Comparison of ENCODE assay signal across 8 cellular contexts in the genomic region with DNA sequence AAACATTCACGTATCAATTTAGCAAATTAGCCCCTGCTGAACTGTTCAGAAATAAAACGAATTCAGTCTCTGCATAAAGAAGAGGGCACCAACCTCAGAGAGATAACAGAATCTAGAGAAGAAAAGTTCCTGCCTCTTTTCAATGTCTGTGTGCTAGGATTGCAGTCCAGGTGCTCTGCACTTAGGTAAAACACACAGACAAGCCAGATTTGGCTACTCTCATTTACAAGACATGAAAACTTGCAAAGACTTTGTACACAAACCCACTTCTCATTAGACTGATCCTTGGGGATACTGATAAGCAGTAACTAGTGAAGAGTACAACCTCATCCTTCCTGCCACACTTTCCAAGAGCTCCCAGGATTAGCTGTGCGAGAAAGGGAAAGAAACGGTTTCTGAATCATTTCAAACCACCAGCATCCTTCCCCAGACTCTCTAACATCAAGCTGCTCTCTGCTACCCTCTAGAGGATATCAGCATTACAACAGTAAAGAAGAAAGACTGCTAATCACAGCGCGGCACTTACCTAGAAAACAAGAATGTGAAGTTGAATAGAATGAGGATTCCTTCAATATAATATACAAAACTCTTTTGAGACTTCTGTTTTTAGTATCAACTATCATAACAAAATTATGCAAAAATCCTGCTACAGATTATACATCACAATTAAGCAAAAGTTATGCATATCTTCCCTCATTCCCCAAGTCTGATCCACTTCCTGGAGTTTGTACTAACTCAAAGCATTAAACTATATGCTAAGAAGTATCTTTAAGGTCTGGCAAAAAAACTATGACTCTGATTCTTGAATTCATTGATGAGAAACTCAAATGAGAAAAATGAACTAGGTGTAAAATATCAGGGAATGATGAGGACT.
DNase-seq lines count a peak whose midpoint lies in the region; ATAC-seq, FAIRE-seq and TF ChIP-seq lines count a peak whose summit lies in the region.

No MANE protein-coding gene starts in this region.

- intact Hi-C loops in HepG2 (cut with micrococcal nuclease; ENCODE audit: unreplicated experiment) = loop anchor here (1.0 kb wide), 1 partner anchor 293 kb away; no protein-coding TSS in a partner anchor

- FAIRE-seq in HepG2 (lab: Jason Lieb, UNC) (peak; percentile 83), urothelium cell line (lab: Jason Lieb, UNC) (no peak)

- peaks cover 37% of the 10 kb centered on the region for H4K20me1 ChIP-seq in HepG2 (ENCODE audit: insufficient read depth, low read length)

- 0 out of 2 replicates have a peak, but pooled peaks have one; percentile 31 for TF ChIP-seq RAD21 in HepG2 (CRISPR knock-in tag; IDR thresholded peaks at IDR 0.05)

- H2AFZ ChIP-seq in HepG2 (ENCODE audit: low read length) = no peak overlapping the region

- no peak overlapping the region for H3K27ac ChIP-seq in HepG2 (ENCODE audit: extremely low read length, insufficient read depth, low read length)

- no peak overlapping the region for H3K4me2 ChIP-seq in HepG2 (ENCODE audit: low read depth, low read length)

- H3K4me1 ChIP-seq in HepG2 (ENCODE audit: insufficient read depth, low read length) = peaks cover 38% of the 10 kb centered on the region

- BruUV-seq in HepG2 (replicated peaks; lab: Mats Ljungman, UMichigan) = no TSS peak

- H3K36me3 ChIP-seq in HepG2 (replicated peaks in 1 of 2; ENCODE audit: control insufficient read depth in 1 of 2, insufficient read depth in 2 of 2, low read length in 2 of 2) = no peaks in the 10 kb centered on the region; a peak in 2 of 5 replicates

- CTCF ChIA-PET in HepG2 (lab: Yijun Ruan, JAX; ENCODE audit: low intra/inter-chr PET ratio, low total read pairs) = interaction anchor here (0.9 to 1.2 kb wide), 3 partner anchors 293 to 391 kb away, joined by 3 to 4 read pairs (median 4); no protein-coding TSS in a partner anchor

- no peak overlapping the region for H3K9ac ChIP-seq in HepG2 (ENCODE audit: insufficient read depth, low read depth, low read length)

- in situ Hi-C loops in HepG2 (cut with HindIII; ENCODE audit: extremely low pct_ligation_motif_present, low pct_unique_long_range_greater_than_20kb) = loop anchor here (10.0 kb wide), 2 partner anchors 297 to 387 kb away; no protein-coding TSS in a partner anchor

- POLR2A ChIA-PET in HepG2 (lab: Yijun Ruan, JAX) = no interaction called here

- H3K9me3 ChIP-seq in HepG2 (ENCODE audit: low read length) = no peaks in the 10 kb centered on the region

- ATAC-seq in GM21367 (IDR thresholded peaks at IDR 0.05; ENCODE audit: unreplicated experiment) (peak; percentile 76), HG03457 (IDR thresholded peaks at IDR 0.05; ENCODE audit: unreplicated experiment) (peak; percentile 96), HepG2 (peak; percentile 65)

- no peak overlapping the region for H3K4me3 ChIP-seq in choroid plexus epithelial cell (ENCODE audit: low read depth, low read length)
- H3K4me3 ChIP-seq in HepG2 (replicated peaks in 1 of 3; ENCODE audit: insufficient read depth in 1 of 3, low read depth in 2 of 3, low read length in 3 of 3) = no peak overlapping the region

- 57% methylated on average over 6 of the region's 6 CpGs for WGBS in HepG2 (ENCODE audit: low lambda C conversion rate)

- no peak for TF ChIP-seq POLR2A in HepG2 (IDR thresholded peaks at IDR 0.05; ENCODE audit: insufficient read depth in 1 of 2, low read depth in 2 of 2, low read length in 2 of 2)

- TF ChIP-seq CTCF in choroid plexus epithelial cell (conservative IDR thresholded peaks at IDR 0.05; ENCODE audit: low read depth, low read length) (peak; percentile 84), HepG2 (CRISPR knock-in tag; IDR thresholded peaks at IDR 0.05) (peak; percentile 79)

- DNase-seq in NCI-H510A treated with DMSO at 0.1 percent for 48 hours (lab: John Stamatoyannopoulos, UW) (peak; percentile 71), NCI-H510A (lab: John Stamatoyannopoulos, UW) (no peak), NOMO-1 treated with DMSO at 0.1 percent for 48 hours (lab: John Stamatoyannopoulos, UW; ENCODE audit: unreplicated experiment) (peak; percentile 5), choroid plexus epithelial cell (ENCODE audit: low read depth) (peak; percentile 82), HepG2 (ENCODE audit: low spot score) (peak; percentile 54), urothelium cell line (ENCODE audit: low spot score) (peak; percentile 71)

- peaks cover 16% of the 10 kb centered on the region for H3K79me2 ChIP-seq in HepG2 (ENCODE audit: insufficient read depth, low read length)

- H3K27me3 ChIP-seq in HepG2 (ENCODE audit: control insufficient read depth in 1 of 2, insufficient read depth in 2 of 2, low read length in 2 of 2) = no peaks in the 10 kb centered on the region

- TF ChIP-seq EP300 in HepG2 (IDR thresholded peaks at IDR 0.05; ENCODE audit: low read depth in 2 of 2, low read length in 2 of 2) (no peak), HepG2 (CRISPR knock-in tag; IDR thresholded peaks at IDR 0.05; ENCODE audit: borderline replicate concordance) (no peak)

TF ChIP-seq in HepG2, 621 proteins besides CTCF, POLR2A, EP300 and RAD21:
- TF ChIP-seq, protein P1, sequence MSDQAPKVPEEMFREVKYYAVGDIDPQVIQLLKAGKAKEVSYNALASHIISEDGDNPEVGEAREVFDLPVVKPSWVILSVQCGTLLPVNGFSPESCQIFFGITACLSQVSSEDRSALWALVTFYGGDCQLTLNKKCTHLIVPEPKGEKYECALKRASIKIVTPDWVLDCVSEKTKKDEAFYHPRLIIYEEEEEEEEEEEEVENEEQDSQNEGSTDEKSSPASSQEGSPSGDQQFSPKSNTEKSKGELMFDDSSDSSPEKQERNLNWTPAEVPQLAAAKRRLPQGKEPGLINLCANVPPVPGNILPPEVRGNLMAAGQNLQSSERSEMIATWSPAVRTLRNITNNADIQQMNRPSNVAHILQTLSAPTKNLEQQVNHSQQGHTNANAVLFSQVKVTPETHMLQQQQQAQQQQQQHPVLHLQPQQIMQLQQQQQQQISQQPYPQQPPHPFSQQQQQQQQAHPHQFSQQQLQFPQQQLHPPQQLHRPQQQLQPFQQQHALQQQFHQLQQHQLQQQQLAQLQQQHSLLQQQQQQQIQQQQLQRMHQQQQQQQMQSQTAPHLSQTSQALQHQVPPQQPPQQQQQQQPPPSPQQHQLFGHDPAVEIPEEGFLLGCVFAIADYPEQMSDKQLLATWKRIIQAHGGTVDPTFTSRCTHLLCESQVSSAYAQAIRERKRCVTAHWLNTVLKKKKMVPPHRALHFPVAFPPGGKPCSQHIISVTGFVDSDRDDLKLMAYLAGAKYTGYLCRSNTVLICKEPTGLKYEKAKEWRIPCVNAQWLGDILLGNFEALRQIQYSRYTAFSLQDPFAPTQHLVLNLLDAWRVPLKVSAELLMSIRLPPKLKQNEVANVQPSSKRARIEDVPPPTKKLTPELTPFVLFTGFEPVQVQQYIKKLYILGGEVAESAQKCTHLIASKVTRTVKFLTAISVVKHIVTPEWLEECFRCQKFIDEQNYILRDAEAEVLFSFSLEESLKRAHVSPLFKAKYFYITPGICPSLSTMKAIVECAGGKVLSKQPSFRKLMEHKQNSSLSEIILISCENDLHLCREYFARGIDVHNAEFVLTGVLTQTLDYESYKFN (CRISPR knock-in tag; conservative IDR thresholded peaks at IDR 0.05) = no peak
- peak; percentile 47; the same call in 1 of the 2 replicates for TF ChIP-seq SIN3B (IDR thresholded peaks at IDR 0.05; ENCODE audit: low read length)
- TF ChIP-seq HNF4G (IDR thresholded peaks at IDR 0.05; ENCODE audit: borderline replicate concordance, low read depth, low read length) = no peak
- no peak for TF ChIP-seq HNF4G (CRISPR knock-in tag; IDR thresholded peaks at IDR 0.05; ENCODE audit: borderline replicate concordance, low read depth)
- TF ChIP-seq STAG1 (CRISPR knock-in tag; IDR thresholded peaks at IDR 0.05) = peak; percentile 79
- TF ChIP-seq, protein P2, sequence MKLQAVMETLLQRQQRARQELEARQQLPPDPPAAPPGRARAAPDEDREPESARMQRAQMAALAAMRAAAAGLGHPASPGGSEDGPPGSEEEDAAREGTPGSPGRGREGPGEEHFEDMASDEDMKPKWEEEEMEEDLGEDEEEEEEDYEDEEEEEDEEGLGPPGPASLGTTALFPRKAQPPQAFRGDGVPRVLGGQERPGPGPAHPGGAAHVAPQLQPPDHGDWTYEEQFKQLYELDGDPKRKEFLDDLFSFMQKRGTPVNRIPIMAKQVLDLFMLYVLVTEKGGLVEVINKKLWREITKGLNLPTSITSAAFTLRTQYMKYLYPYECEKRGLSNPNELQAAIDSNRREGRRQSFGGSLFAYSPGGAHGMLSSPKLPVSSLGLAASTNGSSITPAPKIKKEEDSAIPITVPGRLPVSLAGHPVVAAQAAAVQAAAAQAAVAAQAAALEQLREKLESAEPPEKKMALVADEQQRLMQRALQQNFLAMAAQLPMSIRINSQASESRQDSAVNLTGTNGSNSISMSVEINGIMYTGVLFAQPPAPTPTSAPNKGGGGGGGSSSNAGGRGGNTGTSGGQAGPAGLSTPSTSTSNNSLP (IDR thresholded peaks at IDR 0.05; ENCODE audit: low read depth, low read length) = 0 out of 2 replicates have a peak, but pooled peaks have one; percentile 25
- TF ChIP-seq SMC3 (IDR thresholded peaks at IDR 0.05; ENCODE audit: low read length) = peak; percentile 56
